Comparison of ENCODE assay signal across 1 cellular context in the genomic region with DNA sequence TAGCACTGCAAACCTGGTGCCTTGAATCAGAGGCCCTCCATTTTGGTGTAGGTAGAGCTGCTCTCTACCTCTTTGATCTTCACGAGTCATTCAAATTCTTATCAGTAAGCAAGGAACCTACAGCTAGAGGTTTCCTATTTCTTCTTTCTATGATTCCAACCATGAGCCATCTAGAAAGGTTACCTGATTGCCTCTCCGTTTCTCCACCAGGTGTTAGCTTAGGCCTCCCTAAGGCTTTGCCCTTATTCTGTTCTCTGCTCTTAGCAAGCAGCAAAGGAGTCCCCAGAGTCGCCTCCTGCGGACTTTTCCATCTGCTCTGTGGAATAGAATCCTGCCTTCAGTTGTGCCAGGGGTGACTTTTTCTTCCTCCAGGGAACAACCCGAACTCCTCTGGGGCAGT.
TF ChIP-seq lines count a peak whose summit lies in the region.

No MANE protein-coding gene starts in this region.

TF ChIP-seq in GM23338, 12 proteins besides CTCF, POLR2A, EP300 and RAD21 (continued from another document):
- no peak for TF ChIP-seq ZNF114 (CRISPR knock-in tag; IDR thresholded peaks at IDR 0.05)
- TF ChIP-seq EZH2 (IDR thresholded peaks at IDR 0.05; ENCODE audit: low read depth, unreplicated experiment), result no peak
- TF ChIP-seq, protein P1, sequence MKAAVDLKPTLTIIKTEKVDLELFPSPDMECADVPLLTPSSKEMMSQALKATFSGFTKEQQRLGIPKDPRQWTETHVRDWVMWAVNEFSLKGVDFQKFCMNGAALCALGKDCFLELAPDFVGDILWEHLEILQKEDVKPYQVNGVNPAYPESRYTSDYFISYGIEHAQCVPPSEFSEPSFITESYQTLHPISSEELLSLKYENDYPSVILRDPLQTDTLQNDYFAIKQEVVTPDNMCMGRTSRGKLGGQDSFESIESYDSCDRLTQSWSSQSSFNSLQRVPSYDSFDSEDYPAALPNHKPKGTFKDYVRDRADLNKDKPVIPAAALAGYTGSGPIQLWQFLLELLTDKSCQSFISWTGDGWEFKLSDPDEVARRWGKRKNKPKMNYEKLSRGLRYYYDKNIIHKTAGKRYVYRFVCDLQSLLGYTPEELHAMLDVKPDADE (IDR thresholded peaks at IDR 0.05), result no peak
- TF ChIP-seq NANOG (IDR thresholded peaks at IDR 0.05; ENCODE audit: borderline replicate concordance), result no peak
- TF ChIP-seq CREB1 (CRISPR knock-in tag; IDR thresholded peaks at IDR 0.05; ENCODE audit: low read depth), result no peak
- no peak for TF ChIP-seq EZH2phosphoT487 (IDR thresholded peaks at IDR 0.05; ENCODE audit: unreplicated experiment)
- TF ChIP-seq STAT1 (IDR thresholded peaks at IDR 0.05; ENCODE audit: unreplicated experiment), result no peak
- TF ChIP-seq ZNF462 (CRISPR knock-in tag; IDR thresholded peaks at IDR 0.05), result no peak
